Comparison of ENCODE assay signal across 9 cellular contexts in genomic region chr3:157104928-157105652, GRCh38. TPM values are rescaled to one million over a fixed set of nuclear protein-coding genes. Genes with fewer than 3 reads are reported as not detected.
DNase-seq lines count a peak whose midpoint lies in the region; ATAC-seq and TF ChIP-seq lines count a peak whose summit lies in the region.
"Had no signal": no experiment of that assay in that cellular context is flagged by ENCODE, and none has a peak within 500 bp of the region (broad histone marks: within the 10 kb centered on the region; RNA-seq: fewer than 3 reads in every experiment).

No MANE protein-coding gene starts in this region.

- no peaks in the 10 kb centered on the region for H3K36me3 ChIP-seq in upper lobe of right lung

- peak overlapping the region; percentile 65 for H3K27ac Mint-ChIP-seq in activated T-helper 1 cell treated with anti-CD3 and anti-CD28 coated beads, Interleukin-12 subunit alpha, Interleukin-12 subunit beta, Interleukin-2, Interleukin-4 antibody, amounts not matched to agents 30 ng/mL and 10 ng/mL and 1 ng/mL, durations not matched to agents 14 hours and 24 hours and 36 hours

- H3K4me3 ChIP-seq in upper lobe of right lung, result no peak overlapping the region

- no peak for TF ChIP-seq CTCF in upper lobe of right lung (IDR thresholded peaks at IDR 0.05)

- H3K9me3 Mint-ChIP-seq in activated T-helper 1 cell treated with anti-CD3 and anti-CD28 coated beads, Interleukin-12 subunit alpha, Interleukin-12 subunit beta, Interleukin-2, Interleukin-4 antibody, amounts not matched to agents 30 ng/mL and 10 ng/mL and 1 ng/mL, durations not matched to agents 14 hours and 24 hours and 36 hours, result no peaks in the 10 kb centered on the region

- H3K27ac ChIP-seq in upper lobe of right lung, result no peak overlapping the region

- H3K4me1 ChIP-seq in upper lobe of right lung, result no peaks in the 10 kb centered on the region

- peak; percentile 49 for ATAC-seq in GM19452 (IDR thresholded peaks at IDR 0.05; ENCODE audit: unreplicated experiment)
- ATAC-seq in HG03432 (IDR thresholded peaks at IDR 0.05; ENCODE audit: unreplicated experiment), result peak; percentile 66
- no peak for ATAC-seq in upper lobe of right lung

- peaks cover 1% of the 10 kb centered on the region for H3K36me3 Mint-ChIP-seq in activated T-helper 1 cell treated with anti-CD3 and anti-CD28 coated beads, Interleukin-12 subunit alpha, Interleukin-12 subunit beta, Interleukin-2, Interleukin-4 antibody, amounts not matched to agents 30 ng/mL and 10 ng/mL and 1 ng/mL, durations not matched to agents 14 hours and 24 hours and 36 hours (ENCODE audit: low read depth)

- no peak overlapping the region for H3K4me3 Mint-ChIP-seq in activated T-helper 1 cell treated with anti-CD3 and anti-CD28 coated beads, Interleukin-12 subunit alpha, Interleukin-12 subunit beta, Interleukin-2, Interleukin-4 antibody, amounts not matched to agents 30 ng/mL and 10 ng/mL and 1 ng/mL, durations not matched to agents 14 hours and 24 hours and 36 hours

- H3K4me1 Mint-ChIP-seq in activated T-helper 1 cell treated with anti-CD3 and anti-CD28 coated beads, Interleukin-12 subunit alpha, Interleukin-12 subunit beta, Interleukin-2, Interleukin-4 antibody, amounts not matched to agents 30 ng/mL and 10 ng/mL and 1 ng/mL, durations not matched to agents 14 hours and 24 hours and 36 hours (ENCODE audit: low read depth), result peaks cover 54% of the 10 kb centered on the region

- DNase-seq in ELF-1 (ENCODE audit: low read depth, low spot score) (peak; percentile 73), ureter (ENCODE audit: low spot score) (no peak), 8988T (no peak), upper lobe of right lung (no peak)
- no peak for DNase-seq in activated T-helper 1 cell treated with anti-CD3 and anti-CD28 coated beads, Interleukin-12 subunit alpha, Interleukin-12 subunit beta, Interleukin-2, Interleukin-4 antibody, amounts not matched to agents 30 ng/mL and 10 ng/mL and 1 ng/mL, durations not matched to agents 14 hours and 24 hours and 36 hours (ENCODE audit: low spot score)
- DNase-seq in activated CD4-positive, CD25-positive, alpha-beta regulatory T cell (lab: John Stamatoyannopoulos, UW), result no peak
- DNase-seq: left colon had no signal

- H3K27me3 Mint-ChIP-seq in activated T-helper 1 cell treated with anti-CD3 and anti-CD28 coated beads, Interleukin-12 subunit alpha, Interleukin-12 subunit beta, Interleukin-2, Interleukin-4 antibody, amounts not matched to agents 30 ng/mL and 10 ng/mL and 1 ng/mL, durations not matched to agents 14 hours and 24 hours and 36 hours (ENCODE audit: insufficient read depth), result no peaks in the 10 kb centered on the region

- no peaks in the 10 kb centered on the region for H3K9me3 ChIP-seq in upper lobe of right lung

- intact Hi-C loops in activated T-helper 1 cell treated with anti-CD3 and anti-CD28 coated beads, Interleukin-12 subunit alpha, Interleukin-12 subunit beta, Interleukin-2, Interleukin-4 antibody, amounts not matched to agents 30 ng/mL and 10 ng/mL and 1 ng/mL, durations not matched to agents 14 hours and 24 hours and 36 hours (cut with micrococcal nuclease), result no loop called here
- intact Hi-C loops in upper lobe of right lung (cut with DNase I), result no loop called here

- no peaks in the 10 kb centered on the region for H3K27me3 ChIP-seq in upper lobe of right lung

RNA-seq across cellular contexts. Expression of gene CCNL1, which starts 54.9 kb away (rescaled TPM):
- 167 and 204 TPM in 2 replicates for total RNA-seq in activated T-helper 1 cell treated with anti-CD3 and anti-CD28 coated beads, Interleukin-12 subunit alpha, Interleukin-12 subunit beta, Interleukin-2, Interleukin-4 antibody, amounts not matched to agents 30 ng/mL and 10 ng/mL and 1 ng/mL, durations not matched to agents 14 hours and 24 hours and 36 hours
- total RNA-seq in ureter, result 172 TPM
- total RNA-seq in upper lobe of right lung, result 140 TPM
